Comparison of ENCODE assay signal across 1 cellular context in genomic region chr9:129174102-129174723, GRCh38.
TF ChIP-seq lines count a peak whose summit lies in the region.

No MANE protein-coding gene starts in this region.

TF ChIP-seq in WTC11, 78 proteins besides CTCF, POLR2A, EP300 and RAD21 (continued from another document):
- TF ChIP-seq ZNF671 (CRISPR knock-in tag; IDR thresholded peaks at IDR 0.05) (no peak), MAX (CRISPR knock-in tag; IDR thresholded peaks at IDR 0.05) (peak; percentile 44; the same call in 1 of the 2 replicates), PREB (CRISPR knock-in tag; IDR thresholded peaks at IDR 0.05; ENCODE audit: borderline replicate concordance) (no peak), NR1H2 (CRISPR knock-in tag; IDR thresholded peaks at IDR 0.05) (no peak), FOXJ3 (CRISPR knock-in tag; IDR thresholded peaks at IDR 0.05; ENCODE audit: borderline replicate concordance) (no peak), PRDM15 (CRISPR knock-in tag; IDR thresholded peaks at IDR 0.05) (no peak), GTF2I (CRISPR knock-in tag; conservative IDR thresholded peaks at IDR 0.05) (no peak)
